Comparison of ENCODE assay signal across 8 cellular contexts in genomic region chr3:45387636-45388348, GRCh38. TPM values are rescaled to one million over a fixed set of nuclear protein-coding genes. Genes with fewer than 3 reads are reported as not detected.
DNase-seq lines count a peak whose midpoint lies in the region; ATAC-seq and TF ChIP-seq lines count a peak whose summit lies in the region.

No MANE protein-coding gene starts in this region.

- H3K27me3 Mint-ChIP-seq in MCF 10A (ENCODE audit: insufficient read depth, unreplicated experiment) = peaks cover 25% of the 10 kb centered on the region

- peak overlapping the region; percentile 96 for H3K27ac Mint-ChIP-seq in MCF 10A (ENCODE audit: low read depth, unreplicated experiment)

- peak overlapping the region; percentile 49 for H3K4me3 ChIP-seq in GM12875 (ENCODE audit: low read depth, low read length)
- peak overlapping the region; percentile 91 to 97 for H3K4me3 ChIP-seq in muscle layer of colon (ENCODE audit: low read depth in 1 of 2, low read length in 2 of 2)

- H3K9me3 Mint-ChIP-seq in MCF 10A (ENCODE audit: unreplicated experiment) = no peaks in the 10 kb centered on the region

- H3K4me3 Mint-ChIP-seq in MCF 10A (ENCODE audit: unreplicated experiment) = peak overlapping the region; percentile 97

- CTCF ChIA-PET in MCF 10A (lab: Yijun Ruan, JAX) = no interaction called here

- peak; percentile 24 for ATAC-seq in HG03064 (IDR thresholded peaks at IDR 0.05; ENCODE audit: low read depth, unreplicated experiment)

- in situ Hi-C loops in G401 (cut with HindIII; ENCODE audit: low sequenced_read_pairs) = no loop called here

- intact Hi-C loops in MCF 10A (cut with micrococcal nuclease) = no loop called here

- H3K4me1 Mint-ChIP-seq in MCF 10A (ENCODE audit: insufficient read depth, unreplicated experiment) = peaks cover 11% of the 10 kb centered on the region

- no TSS peak for BruUV-seq in MCF 10A (replicated peaks; lab: Mats Ljungman, UMichigan)

- H3K36me3 ChIP-seq in muscle layer of colon (ENCODE audit: insufficient read depth, low read length) = peaks cover 6% of the 10 kb centered on the region

- POLR2A ChIA-PET in MCF 10A (lab: Yijun Ruan, JAX) = interaction anchor here (0.5 to 1.0 kb wide), 6 partner anchors 10 to 1674 kb away, joined by 3 to 5 read pairs (median 3); no protein-coding TSS in a partner anchor

- H3K9me3 ChIP-seq in muscle layer of colon (ENCODE audit: low read length) = no peaks in the 10 kb centered on the region

- H3K36me3 Mint-ChIP-seq in MCF 10A (ENCODE audit: insufficient read depth, unreplicated experiment) = peaks cover 8% of the 10 kb centered on the region

- H3K27ac ChIP-seq in muscle layer of colon (ENCODE audit: low read depth, low read length) = peak overlapping the region; percentile 45

- TF ChIP-seq CTCF in GM12875 (IDR thresholded peaks at IDR 0.05; ENCODE audit: borderline replicate concordance, insufficient read depth, low read depth, low read length) = no peak
- no peak for TF ChIP-seq CTCF in MCF 10A (IDR thresholded peaks at IDR 0.05; ENCODE audit: unreplicated experiment)

- no peak overlapping the region for H3K9ac ChIP-seq in muscle layer of colon (ENCODE audit: low read length)

- peak; percentile 67 for DNase-seq in MCF 10A (ENCODE audit: unreplicated experiment)
- DNase-seq in superior temporal gyrus (ENCODE audit: extremely low spot score) = no peak
- DNase-seq in GM03348 (ENCODE audit: low spot score) = no peak
- DNase-seq in LoVo (ENCODE audit: low spot score) = no peak
- no peak for DNase-seq in G401 (ENCODE audit: low spot score)

- H3K27me3 ChIP-seq in muscle layer of colon (ENCODE audit: control insufficient read depth in 1 of 2, insufficient read depth in 2 of 2, low read length in 2 of 2) = no peaks in the 10 kb centered on the region

- peaks cover 13% of the 10 kb centered on the region for H3K4me1 ChIP-seq in muscle layer of colon (ENCODE audit: insufficient read depth, low read length)

RNA-seq across cellular contexts. Expression of gene LARS2, which starts 0.6 kb away (rescaled TPM):
- 15.6 and 21.2 TPM in 2 replicates for total RNA-seq in MCF 10A (2022)
- total RNA-seq in G401 (2014; rRNA removed; shearing (Covaris generic)) = 18.5 and 22.6 TPM in 2 replicates
